ENCODE assay signal across 30 cellular contexts in genomic region chr16:68187505-68187904, GRCh38. TPM values are rescaled to one million over a fixed set of nuclear protein-coding genes. Genes with fewer than 3 reads are reported as not detected.
"Had no signal": no experiment of that assay in that cellular context is flagged by ENCODE, and none has a peak within 500 bp of the region (broad histone marks: within the 10 kb centered on the region; RNA-seq: fewer than 3 reads in every experiment).

No MANE protein-coding gene starts in this region.

- H3K9me3 ChIP-seq: stomach, suprapubic skin, testis, thoracic aorta, thyroid gland, tibial artery, tibial nerve, transverse colon, upper lobe of left lung, upper lobe of right lung, uterus, vagina had no signal

- DNase-seq: stimulated activated CD4-positive, alpha-beta T cell treated with anti-CD3 and anti-CD28 coated beads, Interleukin-2, amount 100 ng/mL, for 48 hours; stimulated activated CD4-positive, alpha-beta T cell treated with anti-CD3 and anti-CD28 coated beads, Interleukin-4, amount 100 ng/mL, for 1 hour; stimulated activated CD4-positive, alpha-beta T cell treated with anti-CD3 and anti-CD28 coated beads, Interleukin-4, amount 100 ng/mL, for 24 hours; stimulated activated CD4-positive, alpha-beta T cell treated with anti-CD3 and anti-CD28 coated beads, Interleukin-4, amount 100 ng/mL, for 4 hours; stimulated activated CD8-positive, alpha-beta memory T cell treated with anti-CD3 and anti-CD28 coated beads, Interleukin-4, amount 100 ng/mL, for 48 hours; stimulated activated naive B cell treated with anti-CD40 and anti-IgM and Interleukin-4, amounts not matched to agents 10 μg/mL and 1 μg/mL and 100 μg/mL, for 72 hours; stimulated activated naive CD4-positive, alpha-beta T cell; stimulated activated naive CD4-positive, alpha-beta T cell treated with Interleukin-2 at 50 U/mL for 16 hours; stimulated activated naive CD8-positive, alpha-beta T cell treated with anti-CD3 and anti-CD28 coated beads, Interleukin-15, amount 100 ng/mL, for 72 hours; stimulated activated naive CD8-positive, alpha-beta T cell treated with anti-CD3 and anti-CD28 coated beads, Interleukin-15, Interleukin-2, amounts not matched to agents 100 U/mL and 50 U/mL, for 24 hours; stomach; substantia nigra; testis; thyroid gland; tibial artery; transverse colon; trophoblast cell; upper lobe of right lung; uterus had no signal

- ATAC-seq: stimulated activated effector memory CD8-positive, alpha-beta T cell treated with anti-CD3 and anti-CD28 coated beads, Interleukin-12 subunit alpha, Interleukin-12 subunit beta, amount 100 ng/mL, for 72 hours; stimulated activated memory B cell treated with anti-CD40 and anti-IgM and Interleukin-4, amounts not matched to agents 10 μg/mL and 1 μg/mL and 100 μg/mL, for 72 hours; stimulated activated naive B cell treated with anti-CD40 and anti-IgM and Interleukin-4, amounts not matched to agents 10 μg/mL and 1 μg/mL and 100 μg/mL, for 72 hours; stimulated activated naive CD8-positive, alpha-beta T cell treated with anti-CD3 and anti-CD28 coated beads, Interleukin-15, amount 100 ng/mL, for 72 hours; stimulated activated naive CD8-positive, alpha-beta T cell treated with anti-CD3 and anti-CD28 coated beads, Interleukin-15, Interleukin-2, amounts not matched to agents 100 U/mL and 50 U/mL, for 24 hours had no signal

- H3K27me3 ChIP-seq: stomach, suprapubic skin, testis, thyroid gland, tibial artery, tibial nerve, transverse colon, upper lobe of left lung, upper lobe of right lung, uterus, vagina had no signal

- H3K4me3 ChIP-seq: stomach, suprapubic skin, testis, thoracic aorta, thyroid gland, tibial artery, tibial nerve, transverse colon, upper lobe of left lung, upper lobe of right lung, uterus, vagina had no signal

- H3K36me3 ChIP-seq: uterus had no signal

- H3K27ac Mint-ChIP-seq: stimulated activated memory B cell treated with anti-CD40 and anti-IgM and Interleukin-4, amounts not matched to agents 10 μg/mL and 1 μg/mL and 100 μg/mL, for 72 hours; stimulated activated naive CD8-positive, alpha-beta T cell treated with anti-CD3 and anti-CD28 coated beads, Interleukin-15, amount 100 ng/mL, for 72 hours; stimulated activated naive CD8-positive, alpha-beta T cell treated with anti-CD3 and anti-CD28 coated beads, Interleukin-15, Interleukin-2, amounts not matched to agents 100 ng/mL and 50 ng/mL, for 24 hours; type B pancreatic cell had no signal

- H3K4me1 ChIP-seq: stomach, suprapubic skin, testis, thyroid gland, tibial artery, tibial nerve, transverse colon, upper lobe of right lung, uterus, vagina had no signal

- H3K27me3 Mint-ChIP-seq: stimulated activated memory B cell treated with anti-CD40 and anti-IgM and Interleukin-4, amounts not matched to agents 10 μg/mL and 1 μg/mL and 100 μg/mL, for 72 hours; stimulated activated naive B cell treated with anti-CD40 and anti-IgM and Interleukin-4, amounts not matched to agents 10 μg/mL and 1 μg/mL and 100 μg/mL, for 72 hours; stimulated activated naive CD8-positive, alpha-beta T cell treated with anti-CD3 and anti-CD28 coated beads, Interleukin-15, amount 100 ng/mL, for 72 hours; stimulated activated naive CD8-positive, alpha-beta T cell treated with anti-CD3 and anti-CD28 coated beads, Interleukin-15, Interleukin-2, amounts not matched to agents 100 ng/mL and 50 ng/mL, for 24 hours; type B pancreatic cell had no signal

- H3K27ac ChIP-seq: stomach, suprapubic skin, testis, thoracic aorta, thyroid gland, tibial artery, tibial nerve, transverse colon, upper lobe of right lung, uterus, vagina had no signal

- H3K4me3 Mint-ChIP-seq: stimulated activated effector memory CD8-positive, alpha-beta T cell treated with anti-CD3 and anti-CD28 coated beads, Interleukin-12 subunit alpha, Interleukin-12 subunit beta, amount 100 ng/mL, for 72 hours; stimulated activated memory B cell treated with anti-CD40 and anti-IgM and Interleukin-4, amounts not matched to agents 10 μg/mL and 1 μg/mL and 100 μg/mL, for 72 hours; stimulated activated naive B cell treated with anti-CD40 and anti-IgM and Interleukin-4, amounts not matched to agents 10 μg/mL and 1 μg/mL and 100 μg/mL, for 72 hours; stimulated activated naive CD8-positive, alpha-beta T cell treated with anti-CD3 and anti-CD28 coated beads, Interleukin-15, amount 100 ng/mL, for 72 hours; type B pancreatic cell had no signal

- H3K9me3 Mint-ChIP-seq: stimulated activated effector memory CD8-positive, alpha-beta T cell treated with anti-CD3 and anti-CD28 coated beads, Interleukin-12 subunit alpha, Interleukin-12 subunit beta, amount 100 ng/mL, for 72 hours; stimulated activated memory B cell treated with anti-CD40 and anti-IgM and Interleukin-4, amounts not matched to agents 10 μg/mL and 1 μg/mL and 100 μg/mL, for 72 hours; stimulated activated naive B cell treated with anti-CD40 and anti-IgM and Interleukin-4, amounts not matched to agents 10 μg/mL and 1 μg/mL and 100 μg/mL, for 72 hours; stimulated activated naive CD8-positive, alpha-beta T cell treated with anti-CD3 and anti-CD28 coated beads, Interleukin-15, amount 100 ng/mL, for 72 hours; stimulated activated naive CD8-positive, alpha-beta T cell treated with anti-CD3 and anti-CD28 coated beads, Interleukin-15, Interleukin-2, amounts not matched to agents 100 ng/mL and 50 ng/mL, for 24 hours; type B pancreatic cell had no signal

- FAIRE-seq: urothelium cell line had no signal

RNA-seq across cellular contexts. Expression of gene ESRP2, which starts 48.4 kb away (rescaled TPM):
- total RNA-seq: temporal lobe had no signal
